Comparison of ENCODE assay signal across 18 cellular contexts in the genomic region with DNA sequence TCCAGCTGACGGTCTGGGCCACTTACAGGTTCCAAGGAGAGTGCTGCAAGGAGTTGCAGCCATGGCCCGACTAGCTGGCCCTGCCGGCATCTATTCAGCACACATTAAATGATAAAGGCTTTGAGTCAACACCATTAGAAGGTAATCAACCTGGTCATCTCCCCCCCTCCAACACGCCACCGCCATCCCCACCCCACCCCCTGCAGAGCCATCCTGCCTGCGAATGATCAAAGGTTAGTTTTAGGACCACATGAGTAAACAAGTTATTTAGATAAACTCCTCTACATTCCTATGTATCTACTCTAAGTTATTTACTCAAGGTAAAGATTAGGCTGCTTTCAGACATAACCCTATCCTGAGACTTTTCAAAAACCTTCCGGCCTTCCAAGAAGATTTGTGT.
DNase-seq lines count a peak whose midpoint lies in the region; ATAC-seq, FAIRE-seq and TF ChIP-seq lines count a peak whose summit lies in the region.
"Had no signal": no experiment of that assay in that cellular context is flagged by ENCODE, and none has a peak within 500 bp of the region (broad histone marks: within the 10 kb centered on the region; RNA-seq: fewer than 3 reads in every experiment).

No MANE protein-coding gene starts in this region.

- TF ChIP-seq POLR2A in HepG2 (IDR thresholded peaks at IDR 0.05; ENCODE audit: insufficient read depth in 1 of 2, low read depth in 2 of 2, low read length in 2 of 2) (no peak), right lobe of liver (IDR thresholded peaks at IDR 0.05) (no peak)

- ATAC-seq in HepG2 (peak; percentile 52), right lobe of liver (no peak), Panc1 (peak; percentile 74), upper lobe of right lung (no peak)
- ATAC-seq: CD8-positive, alpha-beta T cell; GM12878 had no signal

- H3K4me3 ChIP-seq in HepG2 (replicated peaks in 1 of 3; ENCODE audit: insufficient read depth in 1 of 3, low read depth in 2 of 3, low read length in 3 of 3) = no peak overlapping the region
- no peak overlapping the region for H3K4me3 ChIP-seq in right lobe of liver
- no peak overlapping the region for H3K4me3 ChIP-seq in Panc1 (ENCODE audit: low read depth in 2 of 2, low read length in 2 of 2)
- H3K4me3 ChIP-seq in iPS-20b (ENCODE audit: low read length) = peak overlapping the region; percentile 38; the same call in 1 of the 2 replicates
- no peak overlapping the region for H3K4me3 ChIP-seq in upper lobe of right lung
- H3K4me3 ChIP-seq: BLaER1, GM12878, PC-9 had no signal

- no TSS peak for BruUV-seq in HepG2 (replicated peaks; lab: Mats Ljungman, UMichigan)
- no TSS peak for BruUV-seq in Panc1 (replicated peaks; lab: Mats Ljungman, UMichigan)

- POLR2A ChIA-PET in HepG2 (lab: Yijun Ruan, JAX) = no interaction called here
- POLR2A ChIA-PET in Panc1 (lab: Charles Lee) = no interaction called here

- no peak for DNase-seq in HepG2 (ENCODE audit: low spot score)
- no peak for DNase-seq in right lobe of liver
- no peak for DNase-seq in Panc1 (ENCODE audit: low read depth, low spot score)
- no peak for DNase-seq in upper lobe of right lung
- no peak for DNase-seq in mucosa of gallbladder (ENCODE audit: low spot score)
- no peak for DNase-seq in GM13976 (ENCODE audit: low spot score)
- no peak for DNase-seq in GM13977 (ENCODE audit: low spot score)
- DNase-seq: CD8-positive, alpha-beta T cell; DMS79 treated with DMSO at 0.1 percent for 48 hours; NCI-H1105 treated with DMSO at 0.1 percent for 48 hours; NCI-H1694 treated with DMSO at 0.1 percent for 48 hours; NCI-H526 treated with DMSO at 0.1 percent for 48 hours; NK-92 treated with Interleukin-12 subunit alpha and Interleukin-12 subunit beta, amount 100 ng/mL, for 24 hours; PC-9 had no signal

- intact Hi-C loops in HepG2 (cut with micrococcal nuclease; ENCODE audit: unreplicated experiment) = no loop called here
- intact Hi-C loops in right lobe of liver (cut with DNase I) = no loop called here
- intact Hi-C loops in Panc1 (cut with micrococcal nuclease; ENCODE audit: unreplicated experiment) = no loop called here
- intact Hi-C loops in upper lobe of right lung (cut with DNase I) = no loop called here

- no peaks in the 10 kb centered on the region for H3K9me3 ChIP-seq in HepG2 (ENCODE audit: low read length)
- H3K9me3 ChIP-seq in right lobe of liver = no peaks in the 10 kb centered on the region
- H3K9me3 ChIP-seq in Panc1 (ENCODE audit: control insufficient read depth, insufficient read depth, low read depth, low read length) = no peaks in the 10 kb centered on the region
- H3K9me3 ChIP-seq in iPS-20b (ENCODE audit: insufficient read depth, low read depth, low read length) = no peaks in the 10 kb centered on the region
- no peaks in the 10 kb centered on the region for H3K9me3 ChIP-seq in upper lobe of right lung
- H3K9me3 ChIP-seq: BLaER1 had no signal

- no peak for FAIRE-seq in HepG2 (lab: Jason Lieb, UNC)
- FAIRE-seq: G401.6, GM12878 had no signal

- no peak for TF ChIP-seq RAD21 in HepG2 (CRISPR knock-in tag; IDR thresholded peaks at IDR 0.05)

- H3K9ac ChIP-seq in HepG2 (ENCODE audit: insufficient read depth, low read depth, low read length) (no peak overlapping the region), iPS-20b (ENCODE audit: low read depth, low read length) (no peak overlapping the region)
- H3K9ac ChIP-seq: BLaER1 had no signal

- H3K4me1 ChIP-seq in HepG2 (ENCODE audit: insufficient read depth, low read length) = peaks cover 5% of the 10 kb centered on the region; the same call in 1 of the 2 replicates
- H3K4me1 ChIP-seq in right lobe of liver = no peaks in the 10 kb centered on the region
- peaks cover 6% of the 10 kb centered on the region; the same call in 1 of the 2 replicates for H3K4me1 ChIP-seq in Panc1 (ENCODE audit: control insufficient read depth, insufficient read depth, low read length)
- peaks cover 19% of the 10 kb centered on the region; the same call in 1 of the 2 replicates for H3K4me1 ChIP-seq in iPS-20b (ENCODE audit: insufficient read depth, low read length)
- no peaks in the 10 kb centered on the region for H3K4me1 ChIP-seq in upper lobe of right lung

- no peak for TF ChIP-seq EP300 in HepG2 (IDR thresholded peaks at IDR 0.05; ENCODE audit: low read depth in 2 of 2, low read length in 2 of 2)
- TF ChIP-seq EP300 in HepG2 (CRISPR knock-in tag; IDR thresholded peaks at IDR 0.05; ENCODE audit: borderline replicate concordance) = no peak

- no peaks in the 10 kb centered on the region for H4K20me1 ChIP-seq in HepG2 (ENCODE audit: insufficient read depth, low read length)
- H4K20me1 ChIP-seq: BLaER1 had no signal

- WGBS in HepG2 (ENCODE audit: low lambda C conversion rate) = 2% methylated on average over 7 of the region's 7 CpGs
- 12% methylated on average over 6 of the region's 7 CpGs for WGBS in right lobe of liver (ENCODE audit: insufficient coverage, low coverage, low lambda C conversion rate, missing lambda C conversion rate)

- H3K27me3 ChIP-seq in HepG2 (ENCODE audit: control insufficient read depth in 1 of 2, insufficient read depth in 2 of 2, low read length in 2 of 2) (no peaks in the 10 kb centered on the region), right lobe of liver (no peaks in the 10 kb centered on the region), Panc1 (ENCODE audit: control insufficient read depth, insufficient read depth, low read length) (no peaks in the 10 kb centered on the region), iPS-20b (ENCODE audit: insufficient read depth, low read length) (peaks cover 23% of the 10 kb centered on the region), upper lobe of right lung (no peaks in the 10 kb centered on the region)
- H3K27me3 ChIP-seq: BLaER1 had no signal

- no peak for TF ChIP-seq CTCF in HepG2 (CRISPR knock-in tag; IDR thresholded peaks at IDR 0.05)
- TF ChIP-seq CTCF in right lobe of liver (IDR thresholded peaks at IDR 0.05) = no peak
- no peak for TF ChIP-seq CTCF in Panc1 (IDR thresholded peaks at IDR 0.05)
- no peak for TF ChIP-seq CTCF in upper lobe of right lung (IDR thresholded peaks at IDR 0.05)
- no peak for TF ChIP-seq CTCF in GM13976 (IDR thresholded peaks at IDR 0.05; ENCODE audit: borderline replicate concordance, control extremely low read depth, extremely low read depth, insufficient read depth, missing control alignments)
- TF ChIP-seq CTCF in GM13977 (IDR thresholded peaks at IDR 0.05; ENCODE audit: extremely low read depth, insufficient read depth, missing control alignments) = no peak

- H3K27ac ChIP-seq in HepG2 (ENCODE audit: extremely low read length, insufficient read depth, low read length) (no peak overlapping the region), right lobe of liver (no peak overlapping the region), Panc1 (ENCODE audit: low read length) (no peak overlapping the region), iPS-20b (ENCODE audit: low read length) (no peak overlapping the region), upper lobe of right lung (no peak overlapping the region)
- H3K27ac ChIP-seq: BLaER1, PC-9 had no signal

- H3K79me2 ChIP-seq in HepG2 (ENCODE audit: insufficient read depth, low read length) = no peaks in the 10 kb centered on the region

- no peak overlapping the region for H3K4me2 ChIP-seq in HepG2 (ENCODE audit: low read depth, low read length)
- H3K4me2 ChIP-seq: BLaER1, PC-9 had no signal

- in situ Hi-C loops in HepG2 (cut with HindIII; ENCODE audit: extremely low pct_ligation_motif_present, low pct_unique_long_range_greater_than_20kb) (no loop called here), Panc1 (cut with HindIII; ENCODE audit: low pct_unique_long_range_greater_than_20kb, low sequenced_read_pairs) (no loop called here), GM13976 (cut with MboI; ENCODE audit: low sequenced_read_pairs, unreplicated experiment) (no loop called here), GM13977 (cut with MboI; ENCODE audit: low pct_unique_long_range_greater_than_20kb, low sequenced_read_pairs, unreplicated experiment) (loop anchor here (25.0 kb wide), 1 partner anchor 355 kb away; the partner anchor contains the start of gene SLC39A10)

- CTCF ChIA-PET in HepG2 (lab: Yijun Ruan, JAX; ENCODE audit: low intra/inter-chr PET ratio, low total read pairs) (no interaction called here), Panc1 (lab: Charles Lee) (no interaction called here)

- no peak overlapping the region for H2AFZ ChIP-seq in HepG2 (ENCODE audit: low read length)
- H2AFZ ChIP-seq: PC-9 had no signal

- H3K36me3 ChIP-seq in HepG2 (replicated peaks in 1 of 2; ENCODE audit: control insufficient read depth in 1 of 2, insufficient read depth in 2 of 2, low read length in 2 of 2) (no peaks in the 10 kb centered on the region), right lobe of liver (no peaks in the 10 kb centered on the region), Panc1 (ENCODE audit: control insufficient read depth, insufficient read depth, low read length) (no peaks in the 10 kb centered on the region), iPS-20b (ENCODE audit: insufficient read depth, low read depth, low read length) (no peaks in the 10 kb centered on the region), upper lobe of right lung (no peaks in the 10 kb centered on the region)
- H3K36me3 ChIP-seq: BLaER1 had no signal

TF ChIP-seq in HepG2, 621 proteins besides CTCF, POLR2A, EP300 and RAD21:
- TF ChIP-seq FOXP1 (IDR thresholded peaks at IDR 0.05) (no peak), FOXP1 (CRISPR knock-in tag; IDR thresholded peaks at IDR 0.05) (peak; percentile 50; the same call in 1 of the 2 replicates)
- TF ChIP-seq, protein P1, sequence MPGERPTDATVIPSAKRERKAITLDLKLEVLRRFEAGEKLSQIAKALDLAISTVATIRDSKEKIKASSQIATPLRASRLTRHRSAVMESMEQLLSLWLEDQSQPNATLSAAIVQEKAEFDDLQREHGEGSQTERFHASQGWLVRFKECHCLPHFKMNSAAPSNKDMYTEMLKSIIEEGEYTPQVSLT (CRISPR knock-in tag; IDR thresholded peaks at IDR 0.05; ENCODE audit: borderline replicate concordance, low read depth) = no peak

Comparison
In these comparisons a context has a peak if more than half of its experiments do, and no peak if none do; other contexts are left out.
1. ATAC-seq: peak in HepG2 (single experiment) and Panc1 (single experiment); none in right lobe of liver (0 of 4) and upper lobe of right lung (single experiment).